In the genomic region with DNA sequence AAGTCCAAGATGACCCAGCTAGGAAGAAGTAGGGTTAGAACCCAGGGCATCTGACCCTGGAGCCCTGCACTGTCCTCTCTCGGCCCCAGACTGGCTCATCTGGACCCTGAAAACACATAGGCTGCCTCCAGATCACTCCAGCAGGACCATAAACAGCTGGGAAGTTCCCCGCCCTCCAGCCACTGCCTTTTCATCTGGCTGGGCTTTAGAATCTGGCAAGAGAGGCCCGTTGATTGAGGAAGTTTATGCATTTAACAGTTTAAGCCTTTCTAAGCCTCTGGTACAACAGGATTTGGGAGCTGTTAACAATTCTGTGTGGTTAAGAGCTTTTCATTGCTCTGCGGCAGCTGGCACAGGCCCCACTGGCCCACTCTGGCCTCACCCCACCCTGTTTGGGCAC, we compare ENCODE assay signal across 19 cellular contexts.
A peak's percentile ranks its signal among the peaks of the same experiment; 100 is the strongest.
DNase-seq lines count a peak whose midpoint lies in the region; ATAC-seq, FAIRE-seq and TF ChIP-seq lines count a peak whose summit lies in the region.
"Had no signal": no experiment of that assay in that cellular context is flagged by ENCODE, and none has a peak within 500 bp of the region (broad histone marks: within the 10 kb centered on the region; RNA-seq: fewer than 3 reads in every experiment).

No MANE protein-coding gene starts in this region.

- H3K4me2 ChIP-seq in HepG2 (ENCODE audit: low read depth, low read length), result no peak overlapping the region

- in situ Hi-C loops in HepG2 (cut with HindIII; ENCODE audit: extremely low pct_ligation_motif_present, low pct_unique_long_range_greater_than_20kb), result no loop called here

- POLR2A ChIA-PET in HepG2 (lab: Yijun Ruan, JAX), result no interaction called here

- H4K20me1 ChIP-seq in HepG2 (ENCODE audit: insufficient read depth, low read length), result no peaks in the 10 kb centered on the region

- WGBS in liver, result 61% methylated on average over 4 of the region's 4 CpGs
- no CpG with 5 or more reads among the region's 4 CpGs for WGBS in HepG2 (ENCODE audit: low lambda C conversion rate)

- TF ChIP-seq CTCF in liver (IDR thresholded peaks at IDR 0.05; ENCODE audit: low read depth, low read length, missing input control), result no peak
- no peak for TF ChIP-seq CTCF in HepG2 (CRISPR knock-in tag; IDR thresholded peaks at IDR 0.05)
- no peak for TF ChIP-seq CTCF in fibroblast of the aortic adventitia (IDR thresholded peaks at IDR 0.05; ENCODE audit: insufficient read depth, low read length)
- no peak for TF ChIP-seq CTCF in foreskin keratinocyte (conservative IDR thresholded peaks at IDR 0.05)

- H3K4me1 ChIP-seq in liver (ENCODE audit: control insufficient read depth in 4 of 4, insufficient read depth in 4 of 4, low read length in 3 of 4) (peaks cover 0 to 4% (median 0%) of the 10 kb centered on the region in 4 donors), HepG2 (ENCODE audit: insufficient read depth, low read length) (peaks cover 15% of the 10 kb centered on the region), foreskin keratinocyte (no peaks in the 10 kb centered on the region)

- intact Hi-C loops in HepG2 (cut with micrococcal nuclease; ENCODE audit: unreplicated experiment), result no loop called here

- no peak overlapping the region for H3K4me3 ChIP-seq in liver (ENCODE audit: low read depth in 1 of 3, low read length in 3 of 3)
- no peak overlapping the region for H3K4me3 ChIP-seq in HepG2 (replicated peaks in 1 of 3; ENCODE audit: insufficient read depth in 1 of 3, low read depth in 2 of 3, low read length in 3 of 3)
- H3K4me3 ChIP-seq in fibroblast of the aortic adventitia (ENCODE audit: low read depth, low read length), result no peak overlapping the region
- H3K4me3 ChIP-seq: lung, thoracic aorta had no signal

- H3K27ac ChIP-seq in liver (ENCODE audit: low read depth in 1 of 2, low read length in 2 of 2) (no peak overlapping the region), HepG2 (ENCODE audit: extremely low read length, insufficient read depth, low read length) (no peak overlapping the region), foreskin keratinocyte (no peak overlapping the region)
- H3K27ac ChIP-seq: thoracic aorta had no signal

- TF ChIP-seq EP300 in HepG2 (IDR thresholded peaks at IDR 0.05; ENCODE audit: low read depth in 2 of 2, low read length in 2 of 2), result no peak
- no peak for TF ChIP-seq EP300 in HepG2 (CRISPR knock-in tag; IDR thresholded peaks at IDR 0.05; ENCODE audit: borderline replicate concordance)

- BruUV-seq in HepG2 (replicated peaks; lab: Mats Ljungman, UMichigan), result no TSS peak

- no peak for TF ChIP-seq POLR2A in HepG2 (IDR thresholded peaks at IDR 0.05; ENCODE audit: insufficient read depth in 1 of 2, low read depth in 2 of 2, low read length in 2 of 2)

- H3K9me3 ChIP-seq in liver (ENCODE audit: control insufficient read depth in 4 of 4, low read length in 3 of 4) (no peaks in the 10 kb centered on the region), HepG2 (ENCODE audit: low read length) (no peaks in the 10 kb centered on the region)
- H3K9me3 ChIP-seq: thoracic aorta had no signal

- no peak for DNase-seq in HepG2 (ENCODE audit: low spot score)
- peak; percentile 49 for DNase-seq in fibroblast of the aortic adventitia (ENCODE audit: low read depth)
- peak; percentile 25 for DNase-seq in myocyte (ENCODE audit: low read depth)
- DNase-seq in NCI-H146 (lab: John Stamatoyannopoulos, UW), result no peak
- DNase-seq in foreskin keratinocyte, result no peak
- DNase-seq in NOMO-1 (lab: John Stamatoyannopoulos, UW; ENCODE audit: unreplicated experiment in 2 of 2), result no peak
- DNase-seq: activated CD4-positive, alpha-beta T cell treated with anti-CD3 and anti-CD28 coated beads for 1 hour; CD8-positive, alpha-beta memory T cell; H9; NCI-H2107; nephron progenitor cell; RPMI8226; stimulated activated CD4-positive, alpha-beta T cell treated with anti-CD3 and anti-CD28 coated beads, Interleukin-2, amount 100 ng/mL, for 48 hours; T-helper 1 cell had no signal

- CTCF ChIA-PET in HepG2 (lab: Yijun Ruan, JAX; ENCODE audit: low intra/inter-chr PET ratio, low total read pairs), result no interaction called here

- ATAC-seq in HepG2 (no peak), foreskin keratinocyte (no peak), HG02981 (IDR thresholded peaks at IDR 0.05; ENCODE audit: unreplicated experiment) (no peak)

- no peaks in the 10 kb centered on the region for H3K79me2 ChIP-seq in HepG2 (ENCODE audit: insufficient read depth, low read length)

- no peak for FAIRE-seq in HepG2 (lab: Jason Lieb, UNC)
- FAIRE-seq: A204.1 had no signal

- H3K9ac ChIP-seq in liver (ENCODE audit: low read depth in 1 of 2, low read length in 2 of 2) (no peak overlapping the region), HepG2 (ENCODE audit: insufficient read depth, low read depth, low read length) (no peak overlapping the region)

- TF ChIP-seq RAD21 in liver (IDR thresholded peaks at IDR 0.05), result no peak
- no peak for TF ChIP-seq RAD21 in HepG2 (CRISPR knock-in tag; IDR thresholded peaks at IDR 0.05)

- H2AFZ ChIP-seq in HepG2 (ENCODE audit: low read length), result no peak overlapping the region

- H3K27me3 ChIP-seq in liver (ENCODE audit: control insufficient read depth in 4 of 4, insufficient read depth in 4 of 4, low read length in 3 of 4), result no peaks in the 10 kb centered on the region
- peaks cover 1 to 21% of the 10 kb centered on the region in 2 experiments; a peak in 3 of 5 replicates for H3K27me3 ChIP-seq in HepG2 (ENCODE audit: control insufficient read depth in 1 of 2, insufficient read depth in 2 of 2, low read length in 2 of 2)
- H3K27me3 ChIP-seq in foreskin keratinocyte, result peaks cover 34% of the 10 kb centered on the region

- H3K36me3 ChIP-seq in liver (ENCODE audit: control insufficient read depth in 4 of 4, insufficient read depth in 3 of 4, low read depth in 1 of 4, low read length in 3 of 4) (no peaks in the 10 kb centered on the region), HepG2 (replicated peaks in 1 of 2; ENCODE audit: control insufficient read depth in 1 of 2, insufficient read depth in 2 of 2, low read length in 2 of 2) (no peaks in the 10 kb centered on the region)
- H3K36me3 ChIP-seq: thoracic aorta had no signal

TF ChIP-seq in liver, 16 proteins besides CTCF, POLR2A, EP300 and RAD21:
- no peak for TF ChIP-seq YY1 (IDR thresholded peaks at IDR 0.05)
- TF ChIP-seq NR2F2 (IDR thresholded peaks at IDR 0.05), result peak; percentile 36

TF ChIP-seq in HepG2, 621 proteins besides CTCF, POLR2A, EP300 and RAD21:
- TF ChIP-seq, protein P1, sequence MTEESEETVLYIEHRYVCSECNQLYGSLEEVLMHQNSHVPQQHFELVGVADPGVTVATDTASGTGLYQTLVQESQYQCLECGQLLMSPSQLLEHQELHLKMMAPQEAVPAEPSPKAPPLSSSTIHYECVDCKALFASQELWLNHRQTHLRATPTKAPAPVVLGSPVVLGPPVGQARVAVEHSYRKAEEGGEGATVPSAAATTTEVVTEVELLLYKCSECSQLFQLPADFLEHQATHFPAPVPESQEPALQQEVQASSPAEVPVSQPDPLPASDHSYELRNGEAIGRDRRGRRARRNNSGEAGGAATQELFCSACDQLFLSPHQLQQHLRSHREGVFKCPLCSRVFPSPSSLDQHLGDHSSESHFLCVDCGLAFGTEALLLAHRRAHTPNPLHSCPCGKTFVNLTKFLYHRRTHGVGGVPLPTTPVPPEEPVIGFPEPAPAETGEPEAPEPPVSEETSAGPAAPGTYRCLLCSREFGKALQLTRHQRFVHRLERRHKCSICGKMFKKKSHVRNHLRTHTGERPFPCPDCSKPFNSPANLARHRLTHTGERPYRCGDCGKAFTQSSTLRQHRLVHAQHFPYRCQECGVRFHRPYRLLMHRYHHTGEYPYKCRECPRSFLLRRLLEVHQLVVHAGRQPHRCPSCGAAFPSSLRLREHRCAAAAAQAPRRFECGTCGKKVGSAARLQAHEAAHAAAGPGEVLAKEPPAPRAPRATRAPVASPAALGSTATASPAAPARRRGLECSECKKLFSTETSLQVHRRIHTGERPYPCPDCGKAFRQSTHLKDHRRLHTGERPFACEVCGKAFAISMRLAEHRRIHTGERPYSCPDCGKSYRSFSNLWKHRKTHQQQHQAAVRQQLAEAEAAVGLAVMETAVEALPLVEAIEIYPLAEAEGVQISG (CRISPR knock-in tag; IDR thresholded peaks at IDR 0.05), result no peak

Comparison
In these comparisons a context has a peak if more than half of its experiments do, and no peak if none do; other contexts are left out.
1. DNase-seq: peak in fibroblast of the aortic adventitia (single experiment) and myocyte (single experiment); none in HepG2 (single experiment), NCI-H146 (single experiment), foreskin keratinocyte (0 of 2) and NOMO-1 (0 of 2).